In genomic region chr3:186241910-186242821, GRCh38 we compare ENCODE assay signal across 8 cellular contexts.
A peak's percentile ranks its signal among the peaks of the same experiment; 100 is the strongest.
DNase-seq lines count a peak whose midpoint lies in the region; ATAC-seq lines count a peak whose summit lies in the region.

No MANE protein-coding gene starts in this region.

- DNase-seq in DMS53 (lab: John Stamatoyannopoulos, UW) (peak; percentile 94), RKO (ENCODE audit: low spot score) (peak; percentile 97), amniotic epithelial cell (ENCODE audit: low read depth) (peak; percentile 79), hepatic stellate cell (ENCODE audit: low spot score) (peak; percentile 95), sciatic nerve (ENCODE audit: low spot score) (peak; percentile 79)
- DNase-seq in effector CD4-positive, alpha-beta T cell, result no peak

- ATAC-seq in GM19468 (IDR thresholded peaks at IDR 0.05; ENCODE audit: extremely low read depth, unreplicated experiment), result peak; percentile 84
- peak; percentile 37 for ATAC-seq in HG03558 (IDR thresholded peaks at IDR 0.05; ENCODE audit: extremely low read depth, unreplicated experiment)
- peak; percentile 95 for ATAC-seq in sciatic nerve

- intact Hi-C loops in sciatic nerve (cut with DNase I), result no loop called here

Comparison
In these comparisons a context has a peak if more than half of its experiments do, and no peak if none do; other contexts are left out.
1. ATAC-seq: peak in every context shown above with its lines; median percentile 95 in sciatic nerve; 84 in GM19468; 37 in HG03558.